30 cellular contexts compared by ENCODE assay signal in genomic region chr18:77157312-77157711, GRCh38. TPM values are rescaled to one million over a fixed set of nuclear protein-coding genes. Genes with fewer than 3 reads are reported as not detected.
DNase-seq lines count a peak whose midpoint lies in the region; ATAC-seq and TF ChIP-seq lines count a peak whose summit lies in the region.
"Had no signal": no experiment of that assay in that cellular context is flagged by ENCODE, and none has a peak within 500 bp of the region (broad histone marks: within the 10 kb centered on the region; RNA-seq: fewer than 3 reads in every experiment).

No MANE protein-coding gene starts in this region.

- H3K27me3 ChIP-seq in OCI-LY3 (ENCODE audit: low read depth, low read length) (peaks cover 31% of the 10 kb centered on the region), prostate gland (replicated peaks; ENCODE audit: insufficient read depth) (no peaks in the 10 kb centered on the region)
- H3K27me3 ChIP-seq: foreskin keratinocyte, heart left ventricle, neural progenitor cell, spleen, upper lobe of left lung had no signal

- H4K20me1 ChIP-seq in OCI-LY3 (ENCODE audit: insufficient read depth, low read length) = no peaks in the 10 kb centered on the region

- peaks cover 0 to 6% of the 10 kb centered on the region in 2 donors for H3K27me3 Mint-ChIP-seq in stimulated activated naive B cell treated with anti-CD40 and anti-IgM and Interleukin-4, amounts not matched to agents 10 μg/mL and 1 μg/mL and 100 μg/mL, for 72 hours

- H3K4me1 Mint-ChIP-seq in stimulated activated naive B cell treated with anti-CD40 and anti-IgM and Interleukin-4, amounts not matched to agents 10 μg/mL and 1 μg/mL and 100 μg/mL, for 72 hours = peaks cover 20 to 32% of the 10 kb centered on the region in 2 donors

- H3K36me3 Mint-ChIP-seq in stimulated activated naive B cell treated with anti-CD40 and anti-IgM and Interleukin-4, amounts not matched to agents 10 μg/mL and 1 μg/mL and 100 μg/mL, for 72 hours = no peaks in the 10 kb centered on the region
- H3K36me3 Mint-ChIP-seq: activated naive CD4-positive, alpha-beta T cell treated with anti-CD3 and anti-CD28 coated beads, Interleukin-2, amount 50 U/mL, for 72 hours had no signal

- H3K27ac ChIP-seq in OCI-LY3 (ENCODE audit: low read length) (no peak overlapping the region), prostate gland (no peak overlapping the region)
- H3K27ac ChIP-seq: coronary artery, foreskin keratinocyte, heart left ventricle, lower lobe of right lung, neural progenitor cell, parathyroid adenoma, spleen, upper lobe of left lung had no signal

- WGBS in prostate gland = 81% methylated on average over 4 of the region's 4 CpGs

- no peak for DNase-seq in stimulated activated naive B cell treated with anti-CD40 and anti-IgM and Interleukin-4, amounts not matched to agents 10 μg/mL and 1 μg/mL and 100 μg/mL, for 72 hours
- DNase-seq in left lobe of liver (ENCODE audit: low spot score) (no peak), prostate gland (ENCODE audit: low spot score) (no peak), cardiac septum (ENCODE audit: low spot score) (no peak)
- DNase-seq: activated CD8-positive, alpha-beta T cell treated with anti-CD3 and anti-CD28 coated beads for 36 hours; anterior cingulate cortex; C1 segment of cervical spinal cord; Calu3; endodermal cell; foreskin keratinocyte; GOT3; heart left ventricle; Karpas-422; kidney; lower lobe of right lung; NCI-H1436 treated with DMSO at 0.1 percent for 48 hours; NCI-H446 treated with DMSO at 0.1 percent for 48 hours; OCI-M1; right cardiac atrium; spleen; upper lobe of left lung had no signal

- H3K9me3 ChIP-seq in OCI-LY3 (ENCODE audit: insufficient read depth, low read length) (no peaks in the 10 kb centered on the region), prostate gland (no peaks in the 10 kb centered on the region)
- H3K9me3 ChIP-seq: lower lobe of right lung, spleen, upper lobe of left lung had no signal

- no peaks in the 10 kb centered on the region for H3K9me3 Mint-ChIP-seq in stimulated activated naive B cell treated with anti-CD40 and anti-IgM and Interleukin-4, amounts not matched to agents 10 μg/mL and 1 μg/mL and 100 μg/mL, for 72 hours
- H3K9me3 Mint-ChIP-seq: activated CD8-positive, alpha-beta T cell treated with anti-CD3 and anti-CD28 coated beads for 36 hours had no signal

- TF ChIP-seq POLR2A in prostate gland (IDR thresholded peaks at IDR 0.05) = no peak

- H3K9ac ChIP-seq in OCI-LY3 (ENCODE audit: low read length) = no peak overlapping the region
- H3K9ac ChIP-seq: neural progenitor cell, parathyroid adenoma had no signal

- H3K4me3 ChIP-seq in OCI-LY3 (ENCODE audit: low read length) (no peak overlapping the region), prostate gland (no peak overlapping the region)
- H3K4me3 ChIP-seq: coronary artery, heart left ventricle, lower lobe of right lung, neural progenitor cell, spleen, upper lobe of left lung had no signal

- no peaks in the 10 kb centered on the region for H3K79me2 ChIP-seq in OCI-LY3 (ENCODE audit: low read length)
- H3K79me2 ChIP-seq: parathyroid adenoma had no signal

- H3K36me3 ChIP-seq in OCI-LY3 (replicated peaks; ENCODE audit: low read depth, low read length) = no peaks in the 10 kb centered on the region
- no peaks in the 10 kb centered on the region for H3K36me3 ChIP-seq in prostate gland
- H3K36me3 ChIP-seq: heart left ventricle, lower lobe of right lung, neural progenitor cell, spleen, upper lobe of left lung had no signal

- peaks cover 25% of the 10 kb centered on the region for H3K4me1 ChIP-seq in OCI-LY3 (ENCODE audit: low read length)
- no peaks in the 10 kb centered on the region for H3K4me1 ChIP-seq in prostate gland (replicated peaks)
- H3K4me1 ChIP-seq: lower lobe of right lung, upper lobe of left lung had no signal

- intact Hi-C loops in prostate gland (cut with DNase I) (no loop called here), cardiac septum (cut with DNase I) (no loop called here)

- 0 out of 2 replicates have a peak overlapping the region, but pooled peaks have one; percentile 6 for H3K4me2 ChIP-seq in OCI-LY3 (ENCODE audit: low read length)
- H3K4me2 ChIP-seq: neural progenitor cell had no signal

- H3K4me3 Mint-ChIP-seq in stimulated activated naive B cell treated with anti-CD40 and anti-IgM and Interleukin-4, amounts not matched to agents 10 μg/mL and 1 μg/mL and 100 μg/mL, for 72 hours = no peak overlapping the region
- H3K4me3 Mint-ChIP-seq: activated CD8-positive, alpha-beta T cell treated with anti-CD3 and anti-CD28 coated beads for 36 hours; endodermal cell; neural progenitor cell had no signal

- no peak overlapping the region for H2AFZ ChIP-seq in OCI-LY3 (ENCODE audit: low read depth, low read length)
- H2AFZ ChIP-seq: neural progenitor cell, parathyroid adenoma had no signal

- no peak for TF ChIP-seq CTCF in OCI-LY3 (IDR thresholded peaks at IDR 0.05; ENCODE audit: low read depth, low read length)
- no peak for TF ChIP-seq CTCF in prostate gland (IDR thresholded peaks at IDR 0.05)

- peak; percentile 58 for ATAC-seq in GM18909 (IDR thresholded peaks at IDR 0.05; ENCODE audit: poor library complexity, unreplicated experiment)
- peak; percentile 75 for ATAC-seq in HG02588 (IDR thresholded peaks at IDR 0.05; ENCODE audit: unreplicated experiment)
- peak; percentile 81 to 83 for ATAC-seq in stimulated activated naive B cell treated with anti-CD40 and anti-IgM and Interleukin-4, amounts not matched to agents 10 μg/mL and 1 μg/mL and 100 μg/mL, for 72 hours (replicated peaks)
- ATAC-seq in left lobe of liver = no peak
- ATAC-seq: activated CD8-positive, alpha-beta T cell treated with anti-CD3 and anti-CD28 coated beads for 36 hours; activated naive CD4-positive, alpha-beta T cell treated with anti-CD3 and anti-CD28 coated beads, Interleukin-2, amount 50 U/mL, for 72 hours; esophagus mucosa; foreskin keratinocyte; heart left ventricle; lower lobe of right lung; right cardiac atrium; SK-N-SH treated with all-trans-retinoic acid at 6 μM for 48 hours had no signal

- no peak overlapping the region for H3K27ac Mint-ChIP-seq in stimulated activated naive B cell treated with anti-CD40 and anti-IgM and Interleukin-4, amounts not matched to agents 10 μg/mL and 1 μg/mL and 100 μg/mL, for 72 hours
- H3K27ac Mint-ChIP-seq: activated CD8-positive, alpha-beta T cell treated with anti-CD3 and anti-CD28 coated beads for 36 hours; activated naive CD4-positive, alpha-beta T cell treated with anti-CD3 and anti-CD28 coated beads, Interleukin-2, amount 50 U/mL, for 72 hours; endodermal cell; neural progenitor cell had no signal

RNA-seq across cellular contexts. Expression of gene MBP, which starts 24.7 kb away (rescaled TPM):
- 24.1 TPM for total RNA-seq in left lobe of liver
- total RNA-seq in prostate gland = 10 to 100 TPM; 19.8 to 43.5 TPM
- total RNA-seq in cardiac septum = 37.7 TPM
